19 cellular contexts compared by ENCODE assay signal in the genomic region with DNA sequence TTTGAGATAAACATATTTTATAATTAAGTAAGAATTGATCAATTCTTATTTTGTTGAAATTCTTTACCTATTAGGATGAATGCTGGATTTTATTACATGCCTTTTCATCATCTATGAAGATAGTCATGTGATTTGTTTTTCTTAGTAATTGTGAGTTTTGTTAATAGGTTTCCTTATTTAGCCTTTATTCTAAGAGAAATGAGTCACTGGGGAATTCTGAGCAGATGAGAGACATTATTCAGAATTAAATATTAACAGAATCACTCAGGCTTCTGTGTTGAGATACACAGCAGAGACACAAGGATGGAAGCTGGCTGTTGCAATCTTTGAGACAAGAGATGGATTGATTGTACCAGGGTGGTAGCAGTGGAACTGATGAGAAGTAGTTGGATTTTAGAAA. TPM values are rescaled to one million over a fixed set of nuclear protein-coding genes. Genes with fewer than 3 reads are reported as not detected.
A peak's percentile ranks its signal among the peaks of the same experiment; 100 is the strongest.
DNase-seq lines count a peak whose midpoint lies in the region; ATAC-seq and TF ChIP-seq lines count a peak whose summit lies in the region.
"Had no signal": no experiment of that assay in that cellular context is flagged by ENCODE, and none has a peak within 500 bp of the region (broad histone marks: within the 10 kb centered on the region; RNA-seq: fewer than 3 reads in every experiment).

No MANE protein-coding gene starts in this region.

- ATAC-seq in GM19372 (IDR thresholded peaks at IDR 0.05; ENCODE audit: low read depth, unreplicated experiment): peak; percentile 67
- ATAC-seq: natural killer cell, Panc1, WTC11 had no signal

- intact Hi-C loops in head of caudate nucleus (cut with DNase I): no loop called here
- intact Hi-C loops in adrenal gland (cut with DNase I): loop anchor here in 1 of 2 donors (10.0 kb wide), 1 partner anchor 66 kb away; a partner anchor contains a TSS

- H3K4me3 ChIP-seq in fibroblast of lung (replicated peaks in 1 of 4; ENCODE audit: control extremely low read depth in 1 of 4, insufficient read depth in 1 of 4, low read depth in 3 of 4, low read length in 4 of 4) (no peak overlapping the region), adrenal gland (no peak overlapping the region)
- H3K4me3 ChIP-seq: ascending aorta, lung, tibial artery had no signal

- H3K36me3 ChIP-seq in fibroblast of lung (ENCODE audit: control insufficient read depth, insufficient read depth, low read length) (no peaks in the 10 kb centered on the region), adrenal gland (replicated peaks in 1 of 2) (no peaks in the 10 kb centered on the region)
- H3K36me3 ChIP-seq: ascending aorta, tibial artery had no signal

- no peak overlapping the region for H3K9ac ChIP-seq in fibroblast of lung (ENCODE audit: insufficient read depth, low read length)

- no peak overlapping the region for H2AFZ ChIP-seq in fibroblast of lung (ENCODE audit: low read length)

- H4K20me1 ChIP-seq in fibroblast of lung (ENCODE audit: control insufficient read depth, extremely low read depth, insufficient read depth, low read length): no peaks in the 10 kb centered on the region

- H3K27ac ChIP-seq in fibroblast of lung (ENCODE audit: insufficient read depth, low read length) (no peak overlapping the region), adrenal gland (no peak overlapping the region)
- H3K27ac ChIP-seq: ascending aorta, C4-2B, HL-60, tibial artery had no signal

- peaks cover 7% of the 10 kb centered on the region for H3K4me1 ChIP-seq in fibroblast of lung (ENCODE audit: control insufficient read depth, extremely low read depth, insufficient read depth, low read length)
- H3K4me1 ChIP-seq in adrenal gland (replicated peaks in 1 of 2): peaks cover 0 to 3% of the 10 kb centered on the region in 2 donors
- H3K4me1 ChIP-seq: ascending aorta had no signal

- H3K4me2 ChIP-seq in fibroblast of lung (ENCODE audit: extremely low read depth, insufficient read depth, low read length): no peak overlapping the region

- in situ Hi-C loops in Caki2 (cut with HindIII; ENCODE audit: low pct_unique_long_range_greater_than_20kb, low sequenced_read_pairs): no loop called here

- TF ChIP-seq CTCF in fibroblast of lung (conservative IDR thresholded peaks at IDR 0.05 in 1 of 2, IDR thresholded peaks at IDR 0.05 in 1 of 2; ENCODE audit: low read depth in 1 of 2, low read length in 2 of 2) (no peak), adrenal gland (IDR thresholded peaks at IDR 0.05) (no peak)

- no peak for TF ChIP-seq POLR2A in adrenal gland (IDR thresholded peaks at IDR 0.05)

- no peaks in the 10 kb centered on the region for H3K9me3 ChIP-seq in fibroblast of lung (ENCODE audit: control insufficient read depth, insufficient read depth, low read depth, low read length)
- H3K9me3 ChIP-seq in adrenal gland (replicated peaks in 1 of 3): no peaks in the 10 kb centered on the region
- H3K9me3 ChIP-seq: ascending aorta, tibial artery had no signal

- no peaks in the 10 kb centered on the region for H3K27me3 ChIP-seq in fibroblast of lung (ENCODE audit: control insufficient read depth, insufficient read depth, low read length)
- H3K27me3 ChIP-seq in adrenal gland: no peaks in the 10 kb centered on the region
- H3K27me3 ChIP-seq: ascending aorta, tibial artery had no signal

- peak; percentile 51 for DNase-seq in Caki2 (ENCODE audit: low read depth)
- peak; percentile 22 for DNase-seq in M059J (ENCODE audit: low read depth)
- DNase-seq in fibroblast of lung (ENCODE audit: low read depth in 2 of 2): peak; percentile 20 to 72
- DNase-seq in head of caudate nucleus: no peak
- DNase-seq in adrenal gland: no peak
- no peak for DNase-seq in A172 (ENCODE audit: low spot score)
- no peak for DNase-seq in dedifferentiated amniotic fluid mesenchymal stem cell (ENCODE audit: extremely low spot score)
- DNase-seq: GOT3, natural killer cell, NCI-H146, NCI-H510A, tibial artery had no signal

- H3K79me2 ChIP-seq in fibroblast of lung (ENCODE audit: control insufficient read depth, insufficient read depth, low read length): no peaks in the 10 kb centered on the region

RNA-seq across cellular contexts. Expression of a gene that starts 7.4 kb away (rescaled TPM):
- 14.9 and 16.8 TPM in 2 replicates for total RNA-seq in Caki2 (2014; rRNA removed; shearing (Covaris generic); ENCODE audit: low replicate concordance)
- total RNA-seq in M059J (2014; rRNA removed; shearing (Covaris generic)): 18.7 and 30.6 TPM in 2 replicates
- 96.8 and 138 TPM in 2 replicates for total RNA-seq in fibroblast of lung
- 74.8 and 103 TPM in 2 replicates for polyA plus RNA-seq in fibroblast of lung
- 60.9 and 74.2 TPM in 2 replicates for polyA plus RNA-seq in fibroblast of lung (2012)
- 63.1 and 78.7 TPM in 2 replicates for polyA minus RNA-seq in fibroblast of lung (ENCODE audit: low replicate concordance)
- 10 to 100 TPM; 15.6 to 32.9 (median 24.1) TPM for total RNA-seq in adrenal gland
- polyA plus RNA-seq in adrenal gland: 10 to 100 TPM; 10.7 to 34.8 (median 20.5) TPM
- total RNA-seq in A172 (2014; rRNA removed; shearing (Covaris generic)): 25.9 and 31.1 TPM in 2 replicates

Comparison
In these comparisons a context has a peak if more than half of its experiments do, and no peak if none do; other contexts are left out.
1. DNase-seq: peak in Caki2 (single experiment), M059J (single experiment) and fibroblast of lung (2 of 2); none in head of caudate nucleus (0 of 42), adrenal gland (0 of 7), A172 (single experiment) and dedifferentiated amniotic fluid mesenchymal stem cell (single experiment).